ENCODE assay signal across 24 cellular contexts in genomic region chr10:5481121-5481520, GRCh38. TPM values are rescaled to one million over a fixed set of nuclear protein-coding genes. Genes with fewer than 3 reads are reported as not detected.
A peak's percentile ranks its signal among the peaks of the same experiment; 100 is the strongest.
DNase-seq lines count a peak whose midpoint lies in the region; ATAC-seq and TF ChIP-seq lines count a peak whose summit lies in the region.
"Had no signal": no experiment of that assay in that cellular context is flagged by ENCODE, and none has a peak within 500 bp of the region (broad histone marks: within the 10 kb centered on the region; RNA-seq: fewer than 3 reads in every experiment).

No MANE protein-coding gene starts in this region.

- H3K36me3 Mint-ChIP-seq in MCF 10A (ENCODE audit: insufficient read depth, unreplicated experiment), result no peaks in the 10 kb centered on the region
- H3K36me3 Mint-ChIP-seq: CD14-positive monocyte had no signal

- H3K4me3 ChIP-seq in mammary epithelial cell (replicated peaks in 1 of 3; ENCODE audit: insufficient read depth in 1 of 3, low read depth in 2 of 3, low read length in 3 of 3), result no peak overlapping the region
- no peak overlapping the region for H3K4me3 ChIP-seq in epithelial cell of esophagus (ENCODE audit: low read length)
- H3K4me3 ChIP-seq in neuronal stem cell (ENCODE audit: low read length in 2 of 2), result no peak overlapping the region
- H3K4me3 ChIP-seq: SJCRH30 had no signal

- no peaks in the 10 kb centered on the region for H3K9me3 Mint-ChIP-seq in MCF 10A (ENCODE audit: unreplicated experiment)

- H4K91ac ChIP-seq in neuronal stem cell (ENCODE audit: low read depth, low read length, poor library complexity), result no peak overlapping the region

- CTCF ChIA-PET in mammary epithelial cell (lab: Charles Lee; ENCODE audit: low non-redundant PET), result no interaction called here
- CTCF ChIA-PET in MCF 10A (lab: Yijun Ruan, JAX), result no interaction called here

- H3K9ac ChIP-seq in mammary epithelial cell (ENCODE audit: insufficient read depth, low read length) (no peak overlapping the region), neuronal stem cell (ENCODE audit: low read depth, low read length, poor library complexity) (no peak overlapping the region)

- no peak overlapping the region for H4K8ac ChIP-seq in neuronal stem cell (ENCODE audit: low read depth, low read length)

- H3K14ac ChIP-seq in neuronal stem cell (ENCODE audit: low read length), result no peak overlapping the region

- H3K23ac ChIP-seq in neuronal stem cell (ENCODE audit: low read depth, low read length, poor library complexity), result no peak overlapping the region

- no peaks in the 10 kb centered on the region for H3K27me3 ChIP-seq in mammary epithelial cell (ENCODE audit: insufficient read depth, low read length)
- peaks cover 0 to 13% (median 0%) of the 10 kb centered on the region in 3 experiments for H3K27me3 ChIP-seq in neuronal stem cell (ENCODE audit: control insufficient read depth in 3 of 3, insufficient read depth in 3 of 3, low read depth in 1 of 3, low read length in 3 of 3)
- H3K27me3 ChIP-seq: SJCRH30 had no signal

- H3K4ac ChIP-seq in neuronal stem cell (ENCODE audit: low read length), result no peak overlapping the region

- intact Hi-C loops in mammary epithelial cell (cut with micrococcal nuclease), result no loop called here
- intact Hi-C loops in MCF 10A (cut with micrococcal nuclease), result no loop called here

- no peaks in the 10 kb centered on the region for H3K79me1 ChIP-seq in neuronal stem cell (ENCODE audit: low read depth, low read length)

- H3K36me3 ChIP-seq in mammary epithelial cell (ENCODE audit: insufficient read depth, low read length) (no peaks in the 10 kb centered on the region), neuronal stem cell (replicated peaks in 1 of 2; ENCODE audit: control insufficient read depth in 2 of 2, insufficient read depth in 2 of 2, low read length in 2 of 2) (no peaks in the 10 kb centered on the region)
- H3K36me3 ChIP-seq: SJCRH30 had no signal

- H3K18ac ChIP-seq in neuronal stem cell (ENCODE audit: low read length), result no peak overlapping the region

- H2BK5ac ChIP-seq in neuronal stem cell (ENCODE audit: low read length), result no peak overlapping the region

- DNase-seq in mammary epithelial cell (no peak), MCF 10A (ENCODE audit: unreplicated experiment) (no peak), epithelial cell of esophagus (ENCODE audit: low read depth) (peak; percentile 36), neuronal stem cell (ENCODE audit: low spot score) (no peak), NCI-H748 treated with DMSO at 0.1 percent for 48 hours (lab: John Stamatoyannopoulos, UW) (no peak), DMS79 treated with DMSO at 0.1 percent for 48 hours (lab: John Stamatoyannopoulos, UW) (no peak)
- DNase-seq: COR-L47, DMS79, KBM-7, NCI-H1092, NCI-H1436, NCI-H187 treated with DMSO at 0.1 percent for 48 hours, NCI-H2227 treated with DMSO at 0.1 percent for 48 hours, NCI-H510A, NCI-H82, SJCRH30 had no signal

- dilution Hi-C loops in mammary epithelial cell (cut with HindIII; ENCODE audit: low sequenced_read_pairs), result no loop called here

- H3K4me1 ChIP-seq in mammary epithelial cell (ENCODE audit: insufficient read depth, low read length), result peaks cover 15% of the 10 kb centered on the region
- H3K4me1 ChIP-seq in neuronal stem cell (ENCODE audit: control insufficient read depth in 2 of 2, insufficient read depth in 1 of 2, low read depth in 1 of 2, low read length in 2 of 2), result peaks cover 2 to 9% of the 10 kb centered on the region in 2 donors

- in situ Hi-C loops in mammary epithelial cell (cut with MboI; ENCODE audit: low sequenced_read_pairs in 2 of 2), result no loop called here

- no peaks in the 10 kb centered on the region for H3K4me1 Mint-ChIP-seq in MCF 10A (ENCODE audit: insufficient read depth, unreplicated experiment)
- H3K4me1 Mint-ChIP-seq: CD14-positive monocyte had no signal

- H2AK5ac ChIP-seq in neuronal stem cell (ENCODE audit: low read depth, low read length), result no peak overlapping the region

- H3K79me2 ChIP-seq in mammary epithelial cell (ENCODE audit: insufficient read depth, low read length), result no peaks in the 10 kb centered on the region

- TF ChIP-seq CTCF in mammary epithelial cell (conservative IDR thresholded peaks at IDR 0.05 in 1 of 2, IDR thresholded peaks at IDR 0.05 in 1 of 2; ENCODE audit: extremely low read depth in 1 of 2, insufficient read depth in 1 of 2, low read depth in 1 of 2, low read length in 2 of 2) (no peak), MCF 10A (IDR thresholded peaks at IDR 0.05; ENCODE audit: unreplicated experiment) (no peak), epithelial cell of esophagus (IDR thresholded peaks at IDR 0.05; ENCODE audit: insufficient read depth, low read depth, low read length, missing control alignments) (no peak)

- peak overlapping the region; percentile 84 for H2AFZ ChIP-seq in mammary epithelial cell (ENCODE audit: low read depth, low read length)
- H2AFZ ChIP-seq in neuronal stem cell (ENCODE audit: low read length), result no peak overlapping the region

- POLR2A ChIA-PET in MCF 10A (lab: Yijun Ruan, JAX), result no interaction called here

- no peaks in the 10 kb centered on the region for H3K27me3 Mint-ChIP-seq in MCF 10A (ENCODE audit: insufficient read depth, unreplicated experiment)

- H3K27ac Mint-ChIP-seq in MCF 10A (ENCODE audit: low read depth, unreplicated experiment), result no peak overlapping the region
- H3K27ac Mint-ChIP-seq: CD14-positive monocyte had no signal

- no TSS peak for BruUV-seq in mammary epithelial cell (replicated peaks; lab: Mats Ljungman, UMichigan)
- BruUV-seq in MCF 10A (replicated peaks; lab: Mats Ljungman, UMichigan), result no TSS peak

- no peaks in the 10 kb centered on the region for H4K20me1 ChIP-seq in mammary epithelial cell (ENCODE audit: insufficient read depth, low read length)

- H2BK120ac ChIP-seq in neuronal stem cell (ENCODE audit: low read depth, low read length), result no peak overlapping the region

- H3K4me2 ChIP-seq in mammary epithelial cell (ENCODE audit: insufficient read depth, low read depth, low read length) (no peak overlapping the region), neuronal stem cell (ENCODE audit: insufficient read depth, low read length, poor library complexity, severe bottlenecking) (no peak overlapping the region)

- peak overlapping the region; percentile 6 for H2BK12ac ChIP-seq in neuronal stem cell (ENCODE audit: low read length)

- H3K9me3 ChIP-seq in mammary epithelial cell (replicated peaks; ENCODE audit: insufficient read depth, low read length), result peaks cover 17% of the 10 kb centered on the region
- H3K9me3 ChIP-seq in neuronal stem cell (replicated peaks in 1 of 2; ENCODE audit: control insufficient read depth in 2 of 2, insufficient read depth in 1 of 2, low read depth in 1 of 2, low read length in 2 of 2), result peaks cover 0 to 2% of the 10 kb centered on the region in 2 donors
- H3K9me3 ChIP-seq: SJCRH30 had no signal

- ATAC-seq in SK-N-SH treated with all-trans-retinoic acid at 6 μM for 48 hours (no peak), GM18868 (IDR thresholded peaks at IDR 0.05; ENCODE audit: unreplicated experiment) (no peak)
- ATAC-seq: HCT116, HepG2, Panc1 had no signal

- no peak overlapping the region for H2BK15ac ChIP-seq in neuronal stem cell (ENCODE audit: low read length)

- no peak overlapping the region for H3K4me3 Mint-ChIP-seq in MCF 10A (ENCODE audit: unreplicated experiment)
- H3K4me3 Mint-ChIP-seq: CD14-positive monocyte had no signal

- 38% methylated on average over 11 of the region's 12 CpGs for WGBS in mammary epithelial cell (ENCODE audit: low coverage, missing lambda C conversion rate)
- WGBS in neuronal stem cell (ENCODE audit: extremely low coverage in 2 of 2, insufficient read length in 2 of 2, insufficient replicate concordance in 1 of 2), 2 donors, result no CpG with 5 or more reads among the region's 12 CpGs

- peak overlapping the region; percentile 4 for H3K27ac ChIP-seq in mammary epithelial cell (ENCODE audit: insufficient read depth, low read depth, low read length)
- H3K27ac ChIP-seq in neuronal stem cell (replicated peaks; ENCODE audit: low read length), result no peak overlapping the region
- H3K27ac ChIP-seq: HL-60, SJCRH30 had no signal

TF ChIP-seq in SK-N-SH treated with all-trans-retinoic acid at 6 μM for 48 hours, 23 proteins besides CTCF, POLR2A, EP300 and RAD21:
- no peak for TF ChIP-seq ZNF8 (CRISPR knock-in tag; IDR thresholded peaks at IDR 0.05)
- no peak for TF ChIP-seq ZNF70 (CRISPR knock-in tag; IDR thresholded peaks at IDR 0.05)
- TF ChIP-seq ISL1 (CRISPR knock-in tag; IDR thresholded peaks at IDR 0.05), result no peak
- no peak for TF ChIP-seq PPARA (CRISPR knock-in tag; IDR thresholded peaks at IDR 0.05; ENCODE audit: borderline replicate concordance)
- TF ChIP-seq TSHZ2 (CRISPR knock-in tag; IDR thresholded peaks at IDR 0.05), result no peak
- no peak for TF ChIP-seq ZFP30 (CRISPR knock-in tag; IDR thresholded peaks at IDR 0.05)
TF ChIP-seq in SK-N-SH treated with all-trans-retinoic acid at 6 μM for 48 hours: peak in this region for 0.

RNA-seq across cellular contexts. Expression of gene CALML5, which starts 18.2 kb away (rescaled TPM):
- not detected for total RNA-seq in mammary epithelial cell
- polyA plus RNA-seq in mammary epithelial cell, result 0.32 TPM
- not detected for polyA minus RNA-seq in mammary epithelial cell
- not detected in 2 replicates for total RNA-seq in MCF 10A (2022)
- not detected for polyA plus RNA-seq in neuronal stem cell (2013, experiment 1 of 2)
- not detected for polyA plus RNA-seq in neuronal stem cell (2013, experiment 2 of 2)
- total RNA-seq: HepG2, SJCRH30 had no signal
- polyA plus RNA-seq: CD14-positive monocyte, HepG2 had no signal

RNA-seq across cellular contexts. Expression of gene CALML3, which starts 43.6 kb away (rescaled TPM):
- total RNA-seq in mammary epithelial cell (100 to 1,000 TPM; 173 to 704 TPM), MCF 10A (2022) (0.25 and 0.75 TPM in 2 replicates)
- polyA plus RNA-seq in mammary epithelial cell, result 42.3 TPM
- 6.0 TPM for polyA minus RNA-seq in mammary epithelial cell
- polyA plus RNA-seq in neuronal stem cell (2013, experiment 1 of 2), result not detected
- not detected for polyA plus RNA-seq in neuronal stem cell (2013, experiment 2 of 2)
- total RNA-seq: HepG2, HT-29, SJCRH30 had no signal
- polyA plus RNA-seq: CD14-positive monocyte, HepG2 had no signal

Comparison
In these comparisons a context has a peak if more than half of its experiments do, and no peak if none do; other contexts are left out.
1. RNA of gene CALML3, which starts 43.6 kb away (total RNA-seq): 173 to 704 TPM in mammary epithelial cell; 0.25 to 0.75 TPM in MCF 10A; every median in the first group is over 10 times any median in the second.